ENCODE assay signal across 29 cellular contexts in genomic region chr4:88136249-88136648, GRCh38. TPM values are rescaled to one million over a fixed set of nuclear protein-coding genes. Genes with fewer than 3 reads are reported as not detected.
DNase-seq lines count a peak whose midpoint lies in the region; ATAC-seq, FAIRE-seq and TF ChIP-seq lines count a peak whose summit lies in the region.
"Had no signal": no experiment of that assay in that cellular context is flagged by ENCODE, and none has a peak within 500 bp of the region (broad histone marks: within the 10 kb centered on the region; RNA-seq: fewer than 3 reads in every experiment).

No MANE protein-coding gene starts in this region.

- H3K27me3 Mint-ChIP-seq in nephron progenitor cell (ENCODE audit: low read depth, poor library complexity), result peaks cover 5% of the 10 kb centered on the region
- peaks cover 2% of the 10 kb centered on the region for H3K27me3 Mint-ChIP-seq in activated T-helper 2 cell treated with anti-CD3 and anti-CD28 coated beads, Interferon-gamma antibody, Interleukin-2, Interleukin-4, amounts not matched to agents 10 μg/mL and 5 μg/mL and 100 μg/mL, durations not matched to agents 14 hours and 24 hours and 36 hours (ENCODE audit: low read depth)
- H3K27me3 Mint-ChIP-seq: CD4-positive, alpha-beta memory T cell; CD4-positive, CD25-positive, alpha-beta regulatory T cell had no signal

- no peaks in the 10 kb centered on the region for H3K27me3 ChIP-seq in right lobe of liver
- H3K27me3 ChIP-seq in HepG2 (ENCODE audit: control insufficient read depth in 1 of 2, insufficient read depth in 2 of 2, low read length in 2 of 2), result no peaks in the 10 kb centered on the region
- H3K27me3 ChIP-seq: BLaER1 had no signal

- intact Hi-C loops in right lobe of liver (cut with DNase I), result no loop called here
- intact Hi-C loops in HepG2 (cut with micrococcal nuclease; ENCODE audit: unreplicated experiment), result no loop called here
- intact Hi-C loops in activated T-helper 2 cell treated with anti-CD3 and anti-CD28 coated beads, Interferon-gamma antibody, Interleukin-2, Interleukin-4, amounts not matched to agents 10 μg/mL and 5 μg/mL and 100 μg/mL, durations not matched to agents 14 hours and 24 hours and 36 hours (cut with micrococcal nuclease), result no loop called here

- ATAC-seq in right lobe of liver (peak; percentile 59 to 74 (median 60)), HepG2 (no peak), left lobe of liver (peak; percentile 68), HG03521 (IDR thresholded peaks at IDR 0.05; ENCODE audit: unreplicated experiment) (no peak)
- ATAC-seq: GM12878 had no signal

- DNase-seq in right lobe of liver (no peak), HepG2 (ENCODE audit: low spot score) (no peak), left lobe of liver (ENCODE audit: low spot score) (no peak), nephron progenitor cell (no peak), SIG-M5 treated with dmso at 0.1 percent for 504 hours (lab: John Stamatoyannopoulos, UW; ENCODE audit: unreplicated experiment) (no peak)
- no peak for DNase-seq in activated T-helper 2 cell treated with anti-CD3 and anti-CD28 coated beads, Interferon-gamma antibody, Interleukin-2, Interleukin-4, amounts not matched to agents 10 μg/mL and 5 μg/mL and 100 μg/mL, durations not matched to agents 14 hours and 24 hours and 36 hours (ENCODE audit: low spot score)
- DNase-seq: ACHN; BE2C; C1 segment of cervical spinal cord; CD4-positive, alpha-beta memory T cell; CD4-positive, CD25-positive, alpha-beta regulatory T cell; CD8-positive, alpha-beta memory T cell; COR-L47; DMS 273 treated with DMSO at 0.1 percent for 48 hours; DMS153; DMS53; DMS79; DND-41; EL; GDM1 had no signal

- H4K20me1 ChIP-seq in HepG2 (ENCODE audit: insufficient read depth, low read length), result no peaks in the 10 kb centered on the region
- H4K20me1 ChIP-seq: BLaER1 had no signal

- no TSS peak for BruUV-seq in HepG2 (replicated peaks; lab: Mats Ljungman, UMichigan)

- TF ChIP-seq EP300 in HepG2 (IDR thresholded peaks at IDR 0.05; ENCODE audit: low read depth in 2 of 2, low read length in 2 of 2) (no peak), HepG2 (CRISPR knock-in tag; IDR thresholded peaks at IDR 0.05; ENCODE audit: borderline replicate concordance) (no peak)

- FAIRE-seq in HepG2 (lab: Jason Lieb, UNC), result no peak
- FAIRE-seq: A204.1, GM12878, GM12892, GM18507 had no signal

- TF ChIP-seq CTCF in right lobe of liver (IDR thresholded peaks at IDR 0.05) (no peak), HepG2 (CRISPR knock-in tag; IDR thresholded peaks at IDR 0.05) (no peak), nephron progenitor cell (IDR thresholded peaks at IDR 0.05) (no peak)

- no peak overlapping the region for H3K9ac ChIP-seq in HepG2 (ENCODE audit: insufficient read depth, low read depth, low read length)
- H3K9ac ChIP-seq: BLaER1 had no signal

- no peak for TF ChIP-seq RAD21 in HepG2 (CRISPR knock-in tag; IDR thresholded peaks at IDR 0.05)

- no peaks in the 10 kb centered on the region for H3K9me3 Mint-ChIP-seq in nephron progenitor cell
- H3K9me3 Mint-ChIP-seq in activated T-helper 2 cell treated with anti-CD3 and anti-CD28 coated beads, Interferon-gamma antibody, Interleukin-2, Interleukin-4, amounts not matched to agents 10 μg/mL and 5 μg/mL and 100 μg/mL, durations not matched to agents 14 hours and 24 hours and 36 hours, result no peaks in the 10 kb centered on the region
- H3K9me3 Mint-ChIP-seq: CD14-positive monocyte; CD8-positive, alpha-beta memory T cell had no signal

- H3K4me1 ChIP-seq in right lobe of liver (peaks cover 0 to 28% (median 6%) of the 10 kb centered on the region in 4 donors), HepG2 (ENCODE audit: insufficient read depth, low read length) (peaks cover 13% of the 10 kb centered on the region)
- H3K4me1 ChIP-seq: BE2C, BLaER1 had no signal

- H3K4me2 ChIP-seq in HepG2 (ENCODE audit: low read depth, low read length), result no peak overlapping the region
- H3K4me2 ChIP-seq: BLaER1 had no signal

- CTCF ChIA-PET in HepG2 (lab: Yijun Ruan, JAX; ENCODE audit: low intra/inter-chr PET ratio, low total read pairs), result no interaction called here

- H3K27ac ChIP-seq in right lobe of liver (peak overlapping the region in 1 of 3 donors; percentile 54), HepG2 (ENCODE audit: extremely low read length, insufficient read depth, low read length) (no peak overlapping the region)
- H3K27ac ChIP-seq: 22Rv1, BLaER1 had no signal

- H3K36me3 ChIP-seq in right lobe of liver, result peaks cover 0 to 4% (median 0%) of the 10 kb centered on the region in 4 donors
- H3K36me3 ChIP-seq in HepG2 (replicated peaks in 1 of 2; ENCODE audit: control insufficient read depth in 1 of 2, insufficient read depth in 2 of 2, low read length in 2 of 2), result 0 out of 5 replicates have a peak, but pooled peaks cover 0 to 6% of the 10 kb centered on the region in 2 experiments
- H3K36me3 ChIP-seq: BE2C, BLaER1 had no signal

- H3K79me2 ChIP-seq in HepG2 (ENCODE audit: insufficient read depth, low read length), result no peaks in the 10 kb centered on the region

- peak overlapping the region; percentile 32 for H3K27ac Mint-ChIP-seq in nephron progenitor cell
- H3K27ac Mint-ChIP-seq in activated T-helper 2 cell treated with anti-CD3 and anti-CD28 coated beads, Interferon-gamma antibody, Interleukin-2, Interleukin-4, amounts not matched to agents 10 μg/mL and 5 μg/mL and 100 μg/mL, durations not matched to agents 14 hours and 24 hours and 36 hours, result no peak overlapping the region
- H3K27ac Mint-ChIP-seq: CD14-positive monocyte; CD4-positive, alpha-beta memory T cell; CD4-positive, CD25-positive, alpha-beta regulatory T cell; CD8-positive, alpha-beta memory T cell had no signal

- H3K4me3 ChIP-seq in right lobe of liver (no peak overlapping the region), HepG2 (replicated peaks in 1 of 3; ENCODE audit: insufficient read depth in 1 of 3, low read depth in 2 of 3, low read length in 3 of 3) (no peak overlapping the region)
- H3K4me3 ChIP-seq: BLaER1, GM12878 had no signal

- H3K4me1 Mint-ChIP-seq in nephron progenitor cell, result peaks cover 4% of the 10 kb centered on the region
- no peaks in the 10 kb centered on the region for H3K4me1 Mint-ChIP-seq in activated T-helper 2 cell treated with anti-CD3 and anti-CD28 coated beads, Interferon-gamma antibody, Interleukin-2, Interleukin-4, amounts not matched to agents 10 μg/mL and 5 μg/mL and 100 μg/mL, durations not matched to agents 14 hours and 24 hours and 36 hours (ENCODE audit: low read depth)
- H3K4me1 Mint-ChIP-seq: CD14-positive monocyte; CD4-positive, alpha-beta memory T cell; CD4-positive, CD25-positive, alpha-beta regulatory T cell; CD8-positive, alpha-beta memory T cell had no signal

- no peak overlapping the region for H2AFZ ChIP-seq in HepG2 (ENCODE audit: low read length)

- H3K9me3 ChIP-seq in right lobe of liver (no peaks in the 10 kb centered on the region), HepG2 (ENCODE audit: low read length) (no peaks in the 10 kb centered on the region)
- H3K9me3 ChIP-seq: BE2C, BLaER1 had no signal

- in situ Hi-C loops in HepG2 (cut with HindIII; ENCODE audit: extremely low pct_ligation_motif_present, low pct_unique_long_range_greater_than_20kb), result no loop called here

- H3K36me3 Mint-ChIP-seq in nephron progenitor cell (ENCODE audit: low read depth), result peaks cover 15% of the 10 kb centered on the region
- H3K36me3 Mint-ChIP-seq in activated T-helper 2 cell treated with anti-CD3 and anti-CD28 coated beads, Interferon-gamma antibody, Interleukin-2, Interleukin-4, amounts not matched to agents 10 μg/mL and 5 μg/mL and 100 μg/mL, durations not matched to agents 14 hours and 24 hours and 36 hours (ENCODE audit: low read depth), result no peaks in the 10 kb centered on the region
- H3K36me3 Mint-ChIP-seq: CD14-positive monocyte; CD4-positive, alpha-beta memory T cell; CD4-positive, CD25-positive, alpha-beta regulatory T cell had no signal

- no peak overlapping the region for H3K4me3 Mint-ChIP-seq in nephron progenitor cell
- H3K4me3 Mint-ChIP-seq in activated T-helper 2 cell treated with anti-CD3 and anti-CD28 coated beads, Interferon-gamma antibody, Interleukin-2, Interleukin-4, amounts not matched to agents 10 μg/mL and 5 μg/mL and 100 μg/mL, durations not matched to agents 14 hours and 24 hours and 36 hours (ENCODE audit: low read depth), result no peak overlapping the region
- H3K4me3 Mint-ChIP-seq: CD14-positive monocyte; CD4-positive, alpha-beta memory T cell; CD4-positive, CD25-positive, alpha-beta regulatory T cell; CD8-positive, alpha-beta memory T cell had no signal

- POLR2A ChIA-PET in HepG2 (lab: Yijun Ruan, JAX), result no interaction called here

- 64% methylated on average over 3 of the region's 3 CpGs for WGBS in right lobe of liver (ENCODE audit: insufficient coverage, low coverage, low lambda C conversion rate, missing lambda C conversion rate)
- WGBS in HepG2 (ENCODE audit: low lambda C conversion rate), result 93% methylated on average over 3 of the region's 3 CpGs

- TF ChIP-seq POLR2A in right lobe of liver (IDR thresholded peaks at IDR 0.05) (no peak), HepG2 (IDR thresholded peaks at IDR 0.05; ENCODE audit: insufficient read depth in 1 of 2, low read depth in 2 of 2, low read length in 2 of 2) (no peak)

RNA-seq across cellular contexts. Expression of gene ABCG2, which starts 22.2 kb away (rescaled TPM):
- 10 to 100 TPM in 2 of 6 experiments, 1 to 10 TPM in 4; 6.4 to 11.4 (median 8.1) TPM for total RNA-seq in right lobe of liver
- 13.2 and 15.7 TPM in 2 replicates for total RNA-seq in HepG2 (2016; rRNA removed; fragmentation: Illumina TruSeq; extraction: Trizol)
- 7.0 and 9.3 TPM in 2 replicates for total RNA-seq in HepG2 (2016; cell fraction: cytosol; rRNA removed; fragmentation: Illumina TruSeq; extraction: Trizol; ENCODE audit: low read depth)
- total RNA-seq in HepG2 (2016; cell fraction: insoluble cytoplasmic fraction; rRNA removed; fragmentation: Illumina TruSeq; extraction: Trizol), result 11.3 and 14.3 TPM in 2 replicates
- total RNA-seq in HepG2 (2016; cell fraction: membrane; rRNA removed; fragmentation: Illumina TruSeq; extraction: Trizol), result 8.6 and 9.3 TPM in 2 replicates
- total RNA-seq in HepG2 (2016; cell fraction: nucleus; rRNA removed; fragmentation: Illumina TruSeq; extraction: Trizol), result 9.2 and 11.9 TPM in 2 replicates
- polyA plus RNA-seq in HepG2 (2011; rRNA removed), result 7.4 and 10.0 TPM in 2 replicates
- polyA plus RNA-seq in HepG2 (2011; cell fraction: cytosol; rRNA removed), result 6.8 TPM in 2 replicates
- 2.7 and 2.9 TPM in 2 replicates for polyA plus RNA-seq in HepG2 (2011; cell fraction: nucleus; rRNA removed)
- 8.1 and 8.6 TPM in 2 replicates for polyA plus RNA-seq in HepG2 (2012)
- polyA plus RNA-seq in HepG2 (2016; cell fraction: cytosol; fragmentation: Illumina TruSeq; extraction: Trizol; ENCODE audit: low read depth), result 2.6 and 2.9 TPM in 2 replicates
- 6.5 and 8.8 TPM in 2 replicates for polyA plus RNA-seq in HepG2 (2016; cell fraction: insoluble cytoplasmic fraction; fragmentation: Illumina TruSeq; extraction: Trizol; ENCODE audit: low read depth)
- polyA plus RNA-seq in HepG2 (2016; cell fraction: membrane; fragmentation: Illumina TruSeq; extraction: Trizol; ENCODE audit: low read depth), result 3.4 and 3.6 TPM in 2 replicates
- polyA plus RNA-seq in HepG2 (2016; cell fraction: nucleus; fragmentation: Illumina TruSeq; extraction: Trizol; ENCODE audit: insufficient read depth, low read depth), result 7.0 and 10.3 TPM in 2 replicates
- polyA minus RNA-seq in HepG2 (2011; rRNA and poly(A)+ RNA removed; ENCODE audit: low replicate concordance), result 6.0 and 8.6 TPM in 2 replicates
- 8.2 and 9.8 TPM in 2 replicates for polyA minus RNA-seq in HepG2 (2011; cell fraction: cytosol; rRNA and poly(A)+ RNA removed)
- polyA minus RNA-seq in HepG2 (2011; cell fraction: nucleus; rRNA and poly(A)+ RNA removed), result 7.9 and 9.6 TPM in 2 replicates
- total RNA-seq in left lobe of liver, result 7.2 TPM
- total RNA-seq in activated T-helper 2 cell treated with anti-CD3 and anti-CD28 coated beads, Interferon-gamma antibody, Interleukin-2, Interleukin-4, amounts not matched to agents 10 μg/mL and 5 μg/mL and 100 μg/mL, durations not matched to agents 14 hours and 24 hours and 36 hours, result 0.48 and 0.89 TPM in 2 replicates
- total RNA-seq: A673 had no signal
- polyA plus RNA-seq: CD14-positive monocyte had no signal

Comparison
In these comparisons a context has a peak if more than half of its experiments do, and no peak if none do; other contexts are left out.
1. ATAC-seq: peak in right lobe of liver (4 of 4) and left lobe of liver (single experiment); none in HepG2 (single experiment) and HG03521 (single experiment).